ENCODE assay signal across 13 cellular contexts in genomic region chr2:96824079-96824870, GRCh38. TPM values are rescaled to one million over a fixed set of nuclear protein-coding genes. Genes with fewer than 3 reads are reported as not detected.
DNase-seq lines count a peak whose midpoint lies in the region; ATAC-seq and TF ChIP-seq lines count a peak whose summit lies in the region.
"Had no signal": no experiment of that assay in that cellular context is flagged by ENCODE, and none has a peak within 500 bp of the region (broad histone marks: within the 10 kb centered on the region; RNA-seq: fewer than 3 reads in every experiment).

No MANE protein-coding gene starts in this region.

- TF ChIP-seq CTCF in WTC11 (IDR thresholded peaks at IDR 0.05), result no peak
- TF ChIP-seq CTCF in GM13976 (IDR thresholded peaks at IDR 0.05; ENCODE audit: borderline replicate concordance, control extremely low read depth, extremely low read depth, insufficient read depth, missing control alignments), result no peak

- DNase-seq in activated naive CD8-positive, alpha-beta T cell treated with anti-CD3 and anti-CD28 coated beads, Interleukin-2, amount 50 U/mL, for 24 hours, result no peak
- DNase-seq in WTC11 (ENCODE audit: low spot score) (no peak), islet precursor cell (peak; percentile 49), GM13976 (ENCODE audit: low spot score) (no peak), cerebellar cortex (ENCODE audit: low spot score) (no peak), left lobe of liver (ENCODE audit: low spot score) (no peak)
- DNase-seq: activated CD4-positive, CD25-positive, alpha-beta regulatory T cell; BE2C; DMS79 treated with DMSO at 0.1 percent for 48 hours; KG1; NCI-H1436 treated with DMSO at 0.1 percent for 48 hours had no signal

- peak overlapping the region; percentile 61 for H3K27ac Mint-ChIP-seq in activated naive CD8-positive, alpha-beta T cell
- no peak overlapping the region for H3K27ac Mint-ChIP-seq in activated naive CD8-positive, alpha-beta T cell treated with anti-CD3 and anti-CD28 coated beads, Interleukin-2, amount 50 U/mL, for 24 hours
- peak overlapping the region; percentile 27 for H3K27ac Mint-ChIP-seq in WTC11

- H3K4me1 Mint-ChIP-seq in activated naive CD8-positive, alpha-beta T cell (ENCODE audit: low read depth), result peaks cover 31% of the 10 kb centered on the region
- H3K4me1 Mint-ChIP-seq in activated naive CD8-positive, alpha-beta T cell treated with anti-CD3 and anti-CD28 coated beads, Interleukin-2, amount 50 U/mL, for 24 hours, result peaks cover 23% of the 10 kb centered on the region
- peaks cover 19% of the 10 kb centered on the region for H3K4me1 Mint-ChIP-seq in WTC11

- no peaks in the 10 kb centered on the region for H3K27me3 Mint-ChIP-seq in activated naive CD8-positive, alpha-beta T cell
- H3K27me3 Mint-ChIP-seq in activated naive CD8-positive, alpha-beta T cell treated with anti-CD3 and anti-CD28 coated beads, Interleukin-2, amount 50 U/mL, for 24 hours, result no peaks in the 10 kb centered on the region
- no peaks in the 10 kb centered on the region for H3K27me3 Mint-ChIP-seq in WTC11 (ENCODE audit: low read depth)

- CTCF ChIA-PET in WTC11 (lab: Charles Lee), result interaction anchor here (1.4 kb wide), 1 partner anchor 35 kb away, joined by 3 read pairs; no protein-coding TSS in a partner anchor

- H3K9me3 Mint-ChIP-seq in activated naive CD8-positive, alpha-beta T cell (ENCODE audit: low read depth), result no peaks in the 10 kb centered on the region
- no peaks in the 10 kb centered on the region for H3K9me3 Mint-ChIP-seq in activated naive CD8-positive, alpha-beta T cell treated with anti-CD3 and anti-CD28 coated beads, Interleukin-2, amount 50 U/mL, for 24 hours
- H3K9me3 Mint-ChIP-seq in WTC11, result no peaks in the 10 kb centered on the region

- no peak for ATAC-seq in activated naive CD8-positive, alpha-beta T cell treated with anti-CD3 and anti-CD28 coated beads, Interleukin-2, amount 50 U/mL, for 24 hours
- no peak for ATAC-seq in WTC11
- ATAC-seq in left lobe of liver, result no peak
- no peak for ATAC-seq in HG02885 (IDR thresholded peaks at IDR 0.05; ENCODE audit: poor library complexity, unreplicated experiment)

- POLR2A ChIA-PET in WTC11 (lab: Charles Lee), result no interaction called here

- in situ Hi-C loops in GM13976 (cut with MboI; ENCODE audit: low sequenced_read_pairs, unreplicated experiment), result no loop called here

- no peaks in the 10 kb centered on the region for H3K36me3 Mint-ChIP-seq in activated naive CD8-positive, alpha-beta T cell
- peaks cover 15% of the 10 kb centered on the region for H3K36me3 Mint-ChIP-seq in activated naive CD8-positive, alpha-beta T cell treated with anti-CD3 and anti-CD28 coated beads, Interleukin-2, amount 50 U/mL, for 24 hours (ENCODE audit: low read depth)
- peaks cover 47% of the 10 kb centered on the region for H3K36me3 Mint-ChIP-seq in WTC11

- H3K4me3 Mint-ChIP-seq in activated naive CD8-positive, alpha-beta T cell, result no peak overlapping the region
- no peak overlapping the region for H3K4me3 Mint-ChIP-seq in activated naive CD8-positive, alpha-beta T cell treated with anti-CD3 and anti-CD28 coated beads, Interleukin-2, amount 50 U/mL, for 24 hours
- no peak overlapping the region for H3K4me3 Mint-ChIP-seq in WTC11

TF ChIP-seq in WTC11, 78 proteins besides CTCF, POLR2A, EP300 and RAD21:
- TF ChIP-seq ATF6 (CRISPR knock-in tag; IDR thresholded peaks at IDR 0.05) (no peak), SOX15 (CRISPR knock-in tag; IDR thresholded peaks at IDR 0.05) (no peak)
TF ChIP-seq in WTC11: peak in this region for 0.

RNA-seq across cellular contexts. Expression of gene CNNM3, which starts 8.2 kb away (rescaled TPM):
- total RNA-seq in WTC11 (2021), result 34.9 to 36.6 TPM (median 35.2 TPM) in 3 replicates
- total RNA-seq in left lobe of liver, result 31.4 TPM

RNA-seq across cellular contexts. Expression of gene ANKRD23, which starts 19.5 kb away (rescaled TPM):
- total RNA-seq in WTC11 (2021) (2.5 to 4.1 TPM (median 3.2 TPM) in 3 replicates), left lobe of liver (4.4 TPM)

RNA-seq across cellular contexts. Expression of gene ANKRD39, which starts 33.5 kb away (rescaled TPM):
- total RNA-seq in WTC11 (2021), result 16.2 to 17.9 TPM (median 17.0 TPM) in 3 replicates
- 9.5 TPM for total RNA-seq in left lobe of liver

RNA-seq across cellular contexts. Expression of gene SEMA4C, which starts 45.6 kb away (rescaled TPM):
- total RNA-seq in WTC11 (2021), result 80.0 to 81.6 TPM (median 80.4 TPM) in 3 replicates
- 18.6 TPM for total RNA-seq in left lobe of liver
